12 cellular contexts compared by ENCODE assay signal in genomic region chr10:6195891-6196290, GRCh38. TPM values are rescaled to one million over a fixed set of nuclear protein-coding genes. Genes with fewer than 3 reads are reported as not detected.
DNase-seq lines count a peak whose midpoint lies in the region; ATAC-seq, FAIRE-seq and TF ChIP-seq lines count a peak whose summit lies in the region.
"Had no signal": no experiment of that assay in that cellular context is flagged by ENCODE, and none has a peak within 500 bp of the region (broad histone marks: within the 10 kb centered on the region; RNA-seq: fewer than 3 reads in every experiment).

No MANE protein-coding gene starts in this region.

- no peak for ATAC-seq in GM21723 (IDR thresholded peaks at IDR 0.05; ENCODE audit: unreplicated experiment)
- no peak for ATAC-seq in GM21390 (IDR thresholded peaks at IDR 0.05; ENCODE audit: unreplicated experiment)
- ATAC-seq: body of pancreas, Panc1 had no signal

- peaks cover 6% of the 10 kb centered on the region for H3K36me3 Mint-ChIP-seq in astrocyte (ENCODE audit: low read depth, unreplicated experiment)
- H3K36me3 Mint-ChIP-seq: neural progenitor cell had no signal

- H3K9ac ChIP-seq in astrocyte (ENCODE audit: low read length): no peak overlapping the region
- H3K9ac ChIP-seq: neural progenitor cell had no signal

- no peak overlapping the region for H3K27ac Mint-ChIP-seq in astrocyte (ENCODE audit: unreplicated experiment)
- H3K27ac Mint-ChIP-seq: neural progenitor cell had no signal

- H3K36me3 ChIP-seq in astrocyte (ENCODE audit: insufficient read depth, low read length) (no peaks in the 10 kb centered on the region), right atrium auricular region (no peaks in the 10 kb centered on the region)
- H3K36me3 ChIP-seq: neural progenitor cell had no signal

- peaks cover 4% of the 10 kb centered on the region for H3K27me3 Mint-ChIP-seq in astrocyte (ENCODE audit: low read depth, unreplicated experiment)

- H3K27me3 ChIP-seq in astrocyte (ENCODE audit: insufficient read depth, low read length) (no peaks in the 10 kb centered on the region), right atrium auricular region (no peaks in the 10 kb centered on the region)
- H3K27me3 ChIP-seq: body of pancreas had no signal

- no peak overlapping the region for H2AFZ ChIP-seq in astrocyte (ENCODE audit: low read depth, low read length)
- H2AFZ ChIP-seq: neural progenitor cell had no signal

- peaks cover 25% of the 10 kb centered on the region for H3K4me1 ChIP-seq in astrocyte (ENCODE audit: insufficient read depth, low read length)
- H3K4me1 ChIP-seq in right atrium auricular region: peaks cover 0 to 36% of the 10 kb centered on the region in 2 donors

- peaks cover 10% of the 10 kb centered on the region for H3K79me2 ChIP-seq in astrocyte (ENCODE audit: insufficient read depth, low read length)

- peak overlapping the region; percentile 32 for H3K4me2 ChIP-seq in astrocyte (ENCODE audit: low read length)
- H3K4me2 ChIP-seq: neural progenitor cell had no signal

- TF ChIP-seq CTCF in astrocyte (IDR thresholded peaks at IDR 0.05; ENCODE audit: insufficient read depth, low read depth, low read length) (no peak), right atrium auricular region (IDR thresholded peaks at IDR 0.05) (no peak)

- peaks cover 9% of the 10 kb centered on the region for H3K4me1 Mint-ChIP-seq in astrocyte (ENCODE audit: low read depth, unreplicated experiment)

- no peak for FAIRE-seq in astrocyte (lab: Jason Lieb, UNC)
- FAIRE-seq: keratinocyte had no signal

- peaks cover 46% of the 10 kb centered on the region for H4K20me1 ChIP-seq in astrocyte (ENCODE audit: insufficient read depth, low read length)

- H3K9me3 ChIP-seq in astrocyte (ENCODE audit: insufficient read depth, low read depth, low read length): no peaks in the 10 kb centered on the region
- H3K9me3 ChIP-seq in right atrium auricular region: no peaks in the 10 kb centered on the region
- H3K9me3 ChIP-seq: body of pancreas had no signal

- DNase-seq in MV-4-11 (lab: John Stamatoyannopoulos, UW) (peak; percentile 29), astrocyte (ENCODE audit: low read depth) (no peak), right atrium auricular region (ENCODE audit: low spot score) (no peak), substantia nigra (lab: John Stamatoyannopoulos, UW) (peak in 1 of 49 donors; percentile 26), SHP77 treated with DMSO at 0.1 percent for 48 hours (lab: John Stamatoyannopoulos, UW) (no peak)
- DNase-seq: KG1 had no signal

- H3K4me3 ChIP-seq in astrocyte (ENCODE audit: insufficient read depth, low read depth, low read length): no peak overlapping the region
- no peak overlapping the region for H3K4me3 ChIP-seq in right atrium auricular region
- H3K4me3 ChIP-seq: body of pancreas, neural progenitor cell had no signal

- H3K27ac ChIP-seq in astrocyte (ENCODE audit: low read depth, low read length) (no peak overlapping the region), right atrium auricular region (peak overlapping the region; percentile 61 to 73), substantia nigra (ENCODE audit: low read depth, low read length, poor library complexity, severe bottlenecking) (peak overlapping the region; percentile 49)
- H3K27ac ChIP-seq: neural progenitor cell had no signal

- H3K9me3 Mint-ChIP-seq in astrocyte (ENCODE audit: unreplicated experiment): no peaks in the 10 kb centered on the region
- H3K9me3 Mint-ChIP-seq: neural progenitor cell had no signal

- H3K4me3 Mint-ChIP-seq in astrocyte (ENCODE audit: unreplicated experiment): peak overlapping the region; percentile 50
- H3K4me3 Mint-ChIP-seq: neural progenitor cell had no signal

RNA-seq across cellular contexts. Expression of gene PFKFB3, which starts 6.8 kb away (rescaled TPM):
- total RNA-seq in astrocyte (52.4 and 53.4 TPM in 2 replicates), right atrium auricular region (10 to 100 TPM in 1 of 2 donors, 1 to 10 TPM in 1; 9.4 to 16.5 TPM)
